19 cellular contexts compared by ENCODE assay signal in genomic region chr7:157660971-157661610, GRCh38.
DNase-seq lines count a peak whose midpoint lies in the region; TF ChIP-seq lines count a peak whose summit lies in the region.
"Had no signal": no experiment of that assay in that cellular context is flagged by ENCODE, and none has a peak within 500 bp of the region (broad histone marks: within the 10 kb centered on the region; RNA-seq: fewer than 3 reads in every experiment).

No MANE protein-coding gene starts in this region.

- H3K4me1 ChIP-seq in spleen (peaks cover 0 to 17% (median 0%) of the 10 kb centered on the region in 6 donors), prostate gland (replicated peaks) (no peaks in the 10 kb centered on the region)

- H3K27ac ChIP-seq in KOPT-K1 (ENCODE audit: low read depth, low read length, poor library complexity, severe bottlenecking), result peak overlapping the region; percentile 62
- no peak overlapping the region for H3K27ac ChIP-seq in spleen
- H3K27ac ChIP-seq in prostate gland, result no peak overlapping the region

- no peak overlapping the region for H3K4me3 ChIP-seq in spleen
- H3K4me3 ChIP-seq in prostate gland, result no peak overlapping the region

- H3K27me3 Mint-ChIP-seq in activated naive CD4-positive, alpha-beta T cell treated with anti-CD3 and anti-CD28 coated beads, Interleukin-2, amount 50 U/mL, for 24 hours, result no peaks in the 10 kb centered on the region
- H3K27me3 Mint-ChIP-seq in activated naive CD4-positive, alpha-beta T cell treated with anti-CD3 and anti-CD28 coated beads, Interleukin-2, amount 10 ng/mL, durations not matched to agents 7 days and 5 days, result peaks cover 12% of the 10 kb centered on the region
- H3K27me3 Mint-ChIP-seq in HFFc6 (ENCODE audit: insufficient read depth), result no peaks in the 10 kb centered on the region
- H3K27me3 Mint-ChIP-seq: CD4-positive, alpha-beta memory T cell had no signal

- H3K4me3 Mint-ChIP-seq in activated naive CD4-positive, alpha-beta T cell treated with anti-CD3 and anti-CD28 coated beads, Interleukin-2, amount 50 U/mL, for 24 hours, result no peak overlapping the region
- H3K4me3 Mint-ChIP-seq in activated naive CD4-positive, alpha-beta T cell treated with anti-CD3 and anti-CD28 coated beads, Interleukin-2, amount 10 ng/mL, durations not matched to agents 7 days and 5 days, result no peak overlapping the region
- no peak overlapping the region for H3K4me3 Mint-ChIP-seq in HFFc6
- H3K4me3 Mint-ChIP-seq: H9 had no signal

- CTCF ChIA-PET in activated naive CD4-positive, alpha-beta T cell treated with anti-CD3 and anti-CD28 coated beads, Interleukin-2, amount 10 ng/mL, durations not matched to agents 7 days and 5 days (lab: Charles Lee), result no interaction called here

- H3K36me3 Mint-ChIP-seq in activated naive CD4-positive, alpha-beta T cell treated with anti-CD3 and anti-CD28 coated beads, Interleukin-2, amount 50 U/mL, for 24 hours, result no peaks in the 10 kb centered on the region
- no peaks in the 10 kb centered on the region for H3K36me3 Mint-ChIP-seq in activated naive CD4-positive, alpha-beta T cell treated with anti-CD3 and anti-CD28 coated beads, Interleukin-2, amount 10 ng/mL, durations not matched to agents 7 days and 5 days
- H3K36me3 Mint-ChIP-seq in HFFc6 (ENCODE audit: low read depth), result no peaks in the 10 kb centered on the region
- H3K36me3 Mint-ChIP-seq: CD4-positive, alpha-beta memory T cell had no signal

- intact Hi-C loops in spleen (cut with DNase I; ENCODE audit: low total_unique reads) (no loop called here), prostate gland (cut with DNase I) (no loop called here)

- peaks cover 0 to 27% (median 0%) of the 10 kb centered on the region in 7 donors for H3K27me3 ChIP-seq in spleen (replicated peaks in 1 of 7)
- H3K27me3 ChIP-seq in prostate gland (replicated peaks; ENCODE audit: insufficient read depth), result no peaks in the 10 kb centered on the region

- TF ChIP-seq CTCF in spleen (IDR thresholded peaks at IDR 0.05 in 8 of 11, conservative IDR thresholded peaks at IDR 0.05 in 3 of 11) (no peak), prostate gland (IDR thresholded peaks at IDR 0.05) (no peak), HFFc6 (IDR thresholded peaks at IDR 0.05) (no peak)

- no peaks in the 10 kb centered on the region for H3K9me3 Mint-ChIP-seq in activated naive CD4-positive, alpha-beta T cell treated with anti-CD3 and anti-CD28 coated beads, Interleukin-2, amount 50 U/mL, for 24 hours
- H3K9me3 Mint-ChIP-seq in activated naive CD4-positive, alpha-beta T cell treated with anti-CD3 and anti-CD28 coated beads, Interleukin-2, amount 10 ng/mL, durations not matched to agents 7 days and 5 days, result no peaks in the 10 kb centered on the region
- H3K9me3 Mint-ChIP-seq in HFFc6, result peaks cover 8% of the 10 kb centered on the region; the same call in 1 of the 2 replicates
- H3K9me3 Mint-ChIP-seq: H9 had no signal

- peak overlapping the region; percentile 4 for H3K27ac Mint-ChIP-seq in activated naive CD4-positive, alpha-beta T cell treated with anti-CD3 and anti-CD28 coated beads, Interleukin-2, amount 50 U/mL, for 24 hours
- H3K27ac Mint-ChIP-seq in activated naive CD4-positive, alpha-beta T cell treated with anti-CD3 and anti-CD28 coated beads, Interleukin-2, amount 10 ng/mL, durations not matched to agents 7 days and 5 days, result no peak overlapping the region
- no peak overlapping the region for H3K27ac Mint-ChIP-seq in HFFc6
- H3K27ac Mint-ChIP-seq: CD4-positive, alpha-beta memory T cell; H9 had no signal

- H3K9me3 ChIP-seq in KOPT-K1 (ENCODE audit: insufficient read depth, low read length, poor library complexity, severe bottlenecking), result no peaks in the 10 kb centered on the region
- peaks cover 0 to 3% (median 0%) of the 10 kb centered on the region in 8 donors for H3K9me3 ChIP-seq in spleen
- no peaks in the 10 kb centered on the region for H3K9me3 ChIP-seq in prostate gland

- DNase-seq in activated naive CD4-positive, alpha-beta T cell treated with anti-CD3 and anti-CD28 coated beads, Interleukin-2, amount 10 ng/mL, durations not matched to agents 7 days and 5 days, result no peak
- DNase-seq in islet precursor cell (peak; percentile 43), spleen (peak; percentile 74), prostate gland (ENCODE audit: low spot score) (no peak), pons (ENCODE audit: low spot score) (no peak), HFFc6 (no peak)
- DNase-seq: 8988T; Calu3; CD4-positive, alpha-beta memory T cell; H9; KG1; NCI-H1417; NCI-H187; NCI-H2107; NCI-H510A treated with DMSO at 0.1 percent for 48 hours; NCI-H774; SHP77 had no signal

- H3K4me1 Mint-ChIP-seq in activated naive CD4-positive, alpha-beta T cell treated with anti-CD3 and anti-CD28 coated beads, Interleukin-2, amount 50 U/mL, for 24 hours, result peaks cover 14% of the 10 kb centered on the region
- peaks cover 14% of the 10 kb centered on the region for H3K4me1 Mint-ChIP-seq in activated naive CD4-positive, alpha-beta T cell treated with anti-CD3 and anti-CD28 coated beads, Interleukin-2, amount 10 ng/mL, durations not matched to agents 7 days and 5 days
- H3K4me1 Mint-ChIP-seq in HFFc6 (ENCODE audit: low read depth), result no peaks in the 10 kb centered on the region
- H3K4me1 Mint-ChIP-seq: H9 had no signal

- TF ChIP-seq POLR2A in spleen (IDR thresholded peaks at IDR 0.05) (no peak), prostate gland (IDR thresholded peaks at IDR 0.05) (no peak)

- H3K36me3 ChIP-seq in KOPT-K1 (ENCODE audit: insufficient read depth, low read length), result peaks cover 6% of the 10 kb centered on the region
- H3K36me3 ChIP-seq in spleen, result no peaks in the 10 kb centered on the region
- no peaks in the 10 kb centered on the region for H3K36me3 ChIP-seq in prostate gland

- 76 to 90% (median 87%) methylated on average over 35 to 43 of the region's 43 CpGs for WGBS in spleen, 5 donors
- WGBS in prostate gland, result 79% methylated on average over 42 of the region's 43 CpGs

Comparison
In these comparisons a context has a peak if more than half of its experiments do, and no peak if none do; other contexts are left out.
1. DNase-seq: peak in islet precursor cell (single experiment) and spleen (single experiment); none in activated naive CD4-positive, alpha-beta T cell treated with anti-CD3 and anti-CD28 coated beads, Interleukin-2, amount 10 ng/mL, durations not matched to agents 7 days and 5 days (single experiment), prostate gland (single experiment), pons (single experiment) and HFFc6 (single experiment).